Comparison of ENCODE assay signal across 30 cellular contexts in the genomic region with DNA sequence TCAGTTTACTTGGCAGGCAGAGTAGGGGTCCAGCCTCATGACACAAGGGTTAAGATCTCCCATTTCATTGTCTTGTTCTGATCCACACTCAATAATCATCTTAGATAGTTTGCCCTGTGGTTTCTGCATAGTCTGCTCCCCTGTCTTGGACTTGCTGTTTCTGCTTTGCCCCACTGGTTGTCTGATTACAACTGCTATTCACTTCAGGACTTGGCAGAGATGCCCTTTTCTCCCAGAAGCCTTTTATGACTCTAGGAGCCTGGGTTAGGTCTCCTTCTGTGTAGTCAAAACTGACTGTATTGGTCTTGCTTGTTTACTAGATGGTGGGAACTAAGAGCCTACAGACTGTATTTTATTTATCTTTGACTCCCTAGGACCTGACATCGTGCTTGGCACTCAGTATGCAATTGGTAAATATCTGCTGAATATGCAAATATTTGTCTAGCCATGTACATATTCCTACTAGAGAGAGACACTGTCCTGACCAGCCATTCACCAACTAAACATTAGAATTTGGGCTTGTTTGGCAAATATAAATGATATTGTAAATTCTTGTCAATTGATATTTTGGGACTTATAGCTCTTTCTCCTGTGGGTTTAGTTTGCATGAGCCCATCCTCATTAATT.
"Had no signal": no experiment of that assay in that cellular context is flagged by ENCODE, and none has a peak within 500 bp of the region (broad histone marks: within the 10 kb centered on the region; RNA-seq: fewer than 3 reads in every experiment).

No MANE protein-coding gene starts in this region.

- H3K79me2 ChIP-seq: parathyroid adenoma had no signal

- H3K27ac ChIP-seq: breast epithelium, esophagus squamous epithelium, parathyroid adenoma, skin epidermis, thoracic aorta, upper lobe of left lung, VCaP had no signal

- ATAC-seq: activated naive CD4-positive, alpha-beta T cell treated with anti-CD3 and anti-CD28 coated beads, Interleukin-2, amount 50 U/mL, for 72 hours; activated T-cell treated with anti-CD3 and anti-CD28 coated beads, Interleukin-2, amount 50 U/mL, for 72 hours; naive thymus-derived CD4-positive, alpha-beta T cell; sciatic nerve; stimulated activated naive CD8-positive, alpha-beta T cell treated with anti-CD3 and anti-CD28 coated beads, Interleukin-15, Interleukin-2, amounts not matched to agents 100 U/mL and 50 U/mL, for 24 hours had no signal

- H3K9me3 Mint-ChIP-seq: activated naive CD4-positive, alpha-beta T cell treated with anti-CD3 and anti-CD28 coated beads, Interleukin-2, amount 50 U/mL, for 72 hours; activated T-cell treated with anti-CD3 and anti-CD28 coated beads, Interleukin-2, amount 50 U/mL, for 72 hours; dendritic cell treated with granulocyte-macrophage colony-stimulating factor and Interleukin-4, amounts not matched to agents 40 ng/mL and 50 ng/mL, for 4 days; naive thymus-derived CD4-positive, alpha-beta T cell; neural crest cell; T-helper 1 cell treated with Interleukin-12 subunit alpha and Interleukin-12 subunit beta and Interleukin-4 antibody, amounts not matched to agents 30 μg/mL and 1 μg/mL, for 36 hours had no signal

- H3K36me3 Mint-ChIP-seq: activated naive CD4-positive, alpha-beta T cell treated with anti-CD3 and anti-CD28 coated beads, Interleukin-2, amount 50 U/mL, for 72 hours; mesothelial cell of epicardium; naive thymus-derived CD4-positive, alpha-beta T cell had no signal

- H3K9ac ChIP-seq: parathyroid adenoma had no signal

- H3K4me1 Mint-ChIP-seq: neural crest cell had no signal

- FAIRE-seq: islet of Langerhans, TTC549 had no signal

- DNase-seq: activated CD4-positive, alpha-beta T cell treated with anti-CD3 and anti-CD28 coated beads for 4 hours; activated CD4-positive, alpha-beta T cell treated with anti-CD3 and anti-CD28 coated beads, Interleukin-2, amount 50 U/mL, for 4 hours; activated naive CD4-positive, alpha-beta T cell; activated T-cell treated with anti-CD3 and anti-CD28 coated beads for 4 hours; activated T-cell treated with anti-CD3 and anti-CD28 coated beads, Interleukin-2, amount 50 U/mL, for 72 hours; central memory CD4-positive, alpha-beta T cell; effector CD4-positive, alpha-beta T cell; esophagus squamous epithelium; foreskin melanocyte; mammary epithelial cell; naive thymus-derived CD4-positive, alpha-beta T cell; occipital lobe; stimulated activated CD4-positive, alpha-beta T cell treated with anti-CD3 and anti-CD28 coated beads, Interleukin-12 subunit alpha, Interleukin-12 subunit beta, amount 100 ng/mL, for 4 hours; stimulated activated CD4-positive, alpha-beta T cell treated with anti-CD3 and anti-CD28 coated beads, Interleukin-4, amount 100 ng/mL, for 1 hour; stimulated activated naive CD8-positive, alpha-beta T cell treated with anti-CD3 and anti-CD28 coated beads, Interleukin-15, Interleukin-2, amounts not matched to agents 100 U/mL and 50 U/mL, for 24 hours; T-helper 9 cell; upper lobe of left lung had no signal

- H3K27ac Mint-ChIP-seq: activated naive CD4-positive, alpha-beta T cell treated with anti-CD3 and anti-CD28 coated beads, Interleukin-2, amount 50 U/mL, for 72 hours; activated T-cell treated with anti-CD3 and anti-CD28 coated beads, Interleukin-2, amount 50 U/mL, for 72 hours; dendritic cell treated with granulocyte-macrophage colony-stimulating factor and Interleukin-4, amounts not matched to agents 40 ng/mL and 50 ng/mL, for 4 days; mesothelial cell of epicardium; naive thymus-derived CD4-positive, alpha-beta T cell; T-helper 1 cell treated with Interleukin-12 subunit alpha and Interleukin-12 subunit beta and Interleukin-4 antibody, amounts not matched to agents 30 μg/mL and 1 μg/mL, for 36 hours had no signal

- H3K36me3 ChIP-seq: breast epithelium, esophagus squamous epithelium, thoracic aorta, upper lobe of left lung had no signal

- H3K27me3 ChIP-seq: breast epithelium, upper lobe of left lung had no signal

- H3K4me1 ChIP-seq: breast epithelium, parathyroid adenoma had no signal

- H2AFZ ChIP-seq: parathyroid adenoma had no signal

- H3K4me3 Mint-ChIP-seq: activated T-cell treated with anti-CD3 and anti-CD28 coated beads, Interleukin-2, amount 50 U/mL, for 72 hours; dendritic cell treated with granulocyte-macrophage colony-stimulating factor and Interleukin-4, amounts not matched to agents 40 ng/mL and 50 ng/mL, for 4 days; mesothelial cell of epicardium; naive thymus-derived CD4-positive, alpha-beta T cell; neural crest cell; T-helper 1 cell treated with Interleukin-12 subunit alpha and Interleukin-12 subunit beta and Interleukin-4 antibody, amounts not matched to agents 30 μg/mL and 1 μg/mL, for 36 hours had no signal

- H3K4me3 ChIP-seq: breast epithelium, esophagus squamous epithelium, skin epidermis, thoracic aorta, upper lobe of left lung had no signal

- H3K9me3 ChIP-seq: breast epithelium, esophagus squamous epithelium, thoracic aorta, upper lobe of left lung had no signal
